ENCODE assay signal across 34 cellular contexts in the genomic region with DNA sequence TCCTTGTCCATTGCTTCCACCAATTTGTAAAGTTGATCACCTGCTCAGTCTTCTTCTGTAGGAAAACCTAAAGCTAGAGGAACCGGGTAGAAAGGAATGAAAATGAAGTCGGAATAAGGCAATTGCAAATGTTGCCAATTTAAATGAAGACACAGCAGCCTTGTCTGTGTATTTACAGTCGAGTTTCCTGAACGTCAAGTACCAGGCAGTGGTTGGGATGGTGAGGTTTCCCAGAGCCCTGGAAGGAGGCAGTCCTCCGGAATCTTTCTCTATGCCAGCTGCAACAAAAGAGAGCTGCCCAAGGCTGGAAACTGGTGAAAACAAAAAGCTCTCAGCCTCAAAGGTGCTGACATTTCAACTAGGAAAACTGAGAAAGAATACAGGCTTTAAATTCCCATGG. TPM values are rescaled to one million over a fixed set of nuclear protein-coding genes. Genes with fewer than 3 reads are reported as not detected.
"Had no signal": no experiment of that assay in that cellular context is flagged by ENCODE, and none has a peak within 500 bp of the region (broad histone marks: within the 10 kb centered on the region; RNA-seq: fewer than 3 reads in every experiment).

No MANE protein-coding gene starts in this region.

- H3K36me3 ChIP-seq: colonic mucosa, esophagus squamous epithelium, gastrocnemius medialis, heart right ventricle, left lung had no signal

- H3K4me3 ChIP-seq: colonic mucosa, esophagus squamous epithelium, gastrocnemius medialis, heart right ventricle, left lung, lung had no signal

- H3K9me3 Mint-ChIP-seq: dendritic cell treated with granulocyte-macrophage colony-stimulating factor and Interleukin-4, amounts not matched to agents 40 ng/mL and 50 ng/mL, for 4 days; effector memory CD8-positive, alpha-beta T cell; endodermal cell; memory B cell had no signal

- H3K4me1 Mint-ChIP-seq: endodermal cell, memory B cell had no signal

- FAIRE-seq: endometrium, islet of Langerhans, keratinocyte had no signal

- H3K27ac ChIP-seq: colonic mucosa, epithelial cell of prostate, esophagus squamous epithelium, gastrocnemius medialis, heart right ventricle, left lung had no signal

- H3K27ac Mint-ChIP-seq: dendritic cell treated with granulocyte-macrophage colony-stimulating factor and Interleukin-4, amounts not matched to agents 40 ng/mL and 50 ng/mL, for 4 days; effector memory CD8-positive, alpha-beta T cell; endodermal cell; memory B cell had no signal

- H3K36me3 Mint-ChIP-seq: memory B cell had no signal

- H3K27me3 ChIP-seq: colonic mucosa, gastrocnemius medialis, left lung had no signal

- ATAC-seq: effector memory CD8-positive, alpha-beta T cell; esophagus mucosa; gastrocnemius medialis; heart right ventricle; left cardiac atrium; left lung; left ventricle myocardium superior had no signal

- DNase-seq: colonic mucosa; cortex of kidney; effector CD8-positive, alpha-beta T cell; effector memory CD8-positive, alpha-beta T cell; endodermal cell; erythroblast; esophagus squamous epithelium; foreskin fibroblast; foreskin melanocyte; gastrocnemius medialis; glutamatergic neuron; head of caudate nucleus; heart right ventricle; hippocampal formation; left cardiac atrium; left lung; left ventricle myocardium superior; mammary epithelial cell; mesendoderm; midbrain had no signal

- H3K9me3 ChIP-seq: colonic mucosa, esophagus squamous epithelium, gastrocnemius medialis, heart right ventricle, left lung had no signal

- H3K4me3 Mint-ChIP-seq: dendritic cell treated with granulocyte-macrophage colony-stimulating factor and Interleukin-4, amounts not matched to agents 40 ng/mL and 50 ng/mL, for 4 days; effector memory CD8-positive, alpha-beta T cell; endodermal cell; memory B cell had no signal

- H3K4me1 ChIP-seq: colonic mucosa, esophagus squamous epithelium, gastrocnemius medialis, heart right ventricle, left lung had no signal

RNA-seq across cellular contexts. Expression of a gene that starts 17.7 kb away (rescaled TPM):
- total RNA-seq: chondrocyte, colonic mucosa, dermis microvascular lymphatic vessel endothelial cell, endodermal cell, esophagus mucosa, esophagus squamous epithelium, gastrocnemius medialis, glomerular endothelial cell, heart right ventricle, left cardiac atrium, left lung, left ventricle myocardium superior, lower leg skin, mammary epithelial cell, mononuclear cell had no signal
- polyA plus RNA-seq: heart right ventricle, mammary epithelial cell had no signal

RNA-seq across cellular contexts. Expression of a gene that starts 18.5 kb away (rescaled TPM):
- total RNA-seq: chondrocyte, colonic mucosa, dermis microvascular lymphatic vessel endothelial cell, esophagus mucosa, esophagus squamous epithelium, gastrocnemius medialis, glomerular endothelial cell, heart right ventricle, kidney epithelial cell, left cardiac atrium, left lung, left ventricle myocardium superior, lower leg skin, lung, mammary epithelial cell, mononuclear cell had no signal
- polyA plus RNA-seq: heart right ventricle, mammary epithelial cell had no signal

RNA-seq across cellular contexts. Expression of a gene that starts 42.6 kb away (rescaled TPM):
- total RNA-seq: chondrocyte, esophagus mucosa, mononuclear cell had no signal
